ENCODE assay signal across 8 cellular contexts in genomic region chr13:48920730-48921129, GRCh38.
"Had no signal": no experiment of that assay in that cellular context is flagged by ENCODE, and none has a peak within 500 bp of the region (broad histone marks: within the 10 kb centered on the region; RNA-seq: fewer than 3 reads in every experiment).

No MANE protein-coding gene starts in this region.

- FAIRE-seq: G401.6, GM12878, GM12891, GM12892, GM18507, GM19239 had no signal

- H3K4me3 ChIP-seq: GM12878 had no signal

- ATAC-seq: GM12878 had no signal

- DNase-seq: GDM1, GF-D8 had no signal
